ENCODE assay signal across 1 cellular context in genomic region chr10:60992661-60993060, GRCh38.
TF ChIP-seq lines count a peak whose summit lies in the region.

No MANE protein-coding gene starts in this region.

TF ChIP-seq in SK-N-SH, 30 proteins besides CTCF, POLR2A, EP300 and RAD21 (continued from another document):
- TF ChIP-seq MEF2A (IDR thresholded peaks at IDR 0.05; ENCODE audit: borderline replicate concordance, low read depth): 0 out of 2 replicates have a peak, but pooled peaks have one; percentile 15
- no peak for TF ChIP-seq GABPA (IDR thresholded peaks at IDR 0.05; ENCODE audit: low read depth)
- peak; percentile 35; the same call in 1 of the 2 replicates for TF ChIP-seq TCF12 (IDR thresholded peaks at IDR 0.05)
- TF ChIP-seq REST (IDR thresholded peaks at IDR 0.05; ENCODE audit: low read depth, low read length): no peak
- no peak for TF ChIP-seq TAF1 (IDR thresholded peaks at IDR 0.05; ENCODE audit: borderline replicate concordance, low read depth, low read length)
TF ChIP-seq in SK-N-SH: peak in this region for 3.
